In the genomic region with DNA sequence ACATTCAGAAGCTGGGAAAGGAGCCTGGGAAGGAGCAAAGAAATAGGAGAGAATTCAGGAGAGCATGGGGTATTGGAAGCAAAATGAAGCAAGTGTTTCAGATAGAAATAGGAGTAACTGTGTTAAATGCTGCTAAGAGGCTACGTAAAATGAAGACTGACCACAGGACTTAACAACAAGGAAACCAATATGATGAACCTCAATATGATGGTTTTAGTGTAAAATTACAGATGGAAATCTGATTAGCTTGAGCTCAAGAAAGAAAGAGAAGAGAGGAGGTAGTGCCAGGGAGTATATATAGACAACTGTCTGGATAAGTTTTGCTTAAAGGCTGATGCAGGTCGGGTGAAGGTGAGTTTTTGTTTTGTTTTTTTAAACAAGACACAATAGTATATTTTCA, we compare ENCODE assay signal across 23 cellular contexts.
"Had no signal": no experiment of that assay in that cellular context is flagged by ENCODE, and none has a peak within 500 bp of the region (broad histone marks: within the 10 kb centered on the region; RNA-seq: fewer than 3 reads in every experiment).

No MANE protein-coding gene starts in this region.

- H3K4me1 Mint-ChIP-seq: activated B cell treated with CpG ODN at 0.5 μM for 24 hours had no signal

- H3K27me3 ChIP-seq: cardiac muscle cell had no signal

- ATAC-seq: activated CD8-positive, alpha-beta memory T cell treated with anti-CD3 and anti-CD28 coated beads, Interleukin-2, amount 10 ng/mL, durations not matched to agents 7 days and 5 days; K562 had no signal

- H3K27me3 Mint-ChIP-seq: activated B cell treated with CpG ODN at 0.5 μM for 24 hours; activated CD4-positive, alpha-beta T cell treated with anti-CD3 and anti-CD28 coated beads, Interleukin-2, amount 10 ng/mL, durations not matched to agents 24 days and 14 days; activated CD8-positive, alpha-beta memory T cell treated with anti-CD3 and anti-CD28 coated beads, Interleukin-2, amount 10 ng/mL, durations not matched to agents 7 days and 5 days; activated naive CD8-positive, alpha-beta T cell; activated T-cell treated with anti-CD3 and anti-CD28 coated beads, Interleukin-2, amount 50 U/mL, for 24 hours; brain had no signal

- DNase-seq: activated B cell treated with CpG ODN at 0.5 μM for 24 hours; activated CD4-positive, alpha-beta T cell treated with anti-CD3 and anti-CD28 coated beads for 1 hour; activated CD4-positive, alpha-beta T cell treated with anti-CD3 and anti-CD28 coated beads, Interleukin-2, amount 10 ng/mL, durations not matched to agents 24 days and 14 days; activated CD4-positive, alpha-beta T cell treated with anti-CD3 and anti-CD28 coated beads, Interleukin-2, amount 50 U/mL, for 48 hours; activated CD8-positive, alpha-beta memory T cell treated with anti-CD3 and anti-CD28 coated beads, Interleukin-2, amount 10 ng/mL, durations not matched to agents 7 days and 5 days; activated effector memory CD4-positive, alpha-beta T cell treated with Interleukin-2 at 50 U/mL for 16 hours; activated naive CD4-positive, alpha-beta T cell; activated T-cell treated with anti-CD3 and anti-CD28 coated beads, Interleukin-2, amount 50 U/mL, for 24 hours; amygdala; cerebellar nuclear complex; Karpas-422; NCI-H1092 treated with DMSO at 0.1 percent for 48 hours; NCI-H1436; NCI-H1694 treated with DMSO at 0.1 percent for 48 hours; NCI-H2029 treated with DMSO at 0.1 percent for 48 hours; NCI-H510A treated with DMSO at 0.1 percent for 48 hours; NCI-H69; SIG-M5 had no signal

- H3K27ac ChIP-seq: cardiac muscle cell had no signal

- H3K4me3 Mint-ChIP-seq: activated B cell treated with CpG ODN at 0.5 μM for 24 hours; activated CD4-positive, alpha-beta T cell treated with anti-CD3 and anti-CD28 coated beads, Interleukin-2, amount 10 ng/mL, durations not matched to agents 24 days and 14 days; activated CD8-positive, alpha-beta memory T cell treated with anti-CD3 and anti-CD28 coated beads, Interleukin-2, amount 10 ng/mL, durations not matched to agents 7 days and 5 days; activated naive CD8-positive, alpha-beta T cell; activated T-cell treated with anti-CD3 and anti-CD28 coated beads, Interleukin-2, amount 50 U/mL, for 24 hours; activated T-helper 1 cell treated with anti-CD3 and anti-CD28 coated beads, Interleukin-12 subunit alpha, Interleukin-12 subunit beta, Interleukin-2, Interleukin-4 antibody, amounts not matched to agents 30 ng/mL and 10 ng/mL and 1 ng/mL, durations not matched to agents 14 hours and 24 hours and 36 hours; brain had no signal

- H3K4me3 ChIP-seq: cardiac muscle cell, K562 had no signal

- H3K9me3 Mint-ChIP-seq: activated B cell treated with CpG ODN at 0.5 μM for 24 hours; activated T-cell treated with anti-CD3 and anti-CD28 coated beads, Interleukin-2, amount 50 U/mL, for 24 hours had no signal

- H3K27ac Mint-ChIP-seq: activated B cell treated with CpG ODN at 0.5 μM for 24 hours; activated CD4-positive, alpha-beta T cell treated with anti-CD3 and anti-CD28 coated beads, Interleukin-2, amount 10 ng/mL, durations not matched to agents 24 days and 14 days; activated CD8-positive, alpha-beta memory T cell treated with anti-CD3 and anti-CD28 coated beads, Interleukin-2, amount 10 ng/mL, durations not matched to agents 7 days and 5 days; activated naive CD8-positive, alpha-beta T cell; activated T-cell treated with anti-CD3 and anti-CD28 coated beads, Interleukin-2, amount 50 U/mL, for 24 hours; activated T-helper 1 cell treated with anti-CD3 and anti-CD28 coated beads, Interleukin-12 subunit alpha, Interleukin-12 subunit beta, Interleukin-2, Interleukin-4 antibody, amounts not matched to agents 30 ng/mL and 10 ng/mL and 1 ng/mL, durations not matched to agents 14 hours and 24 hours and 36 hours had no signal
